ENCODE assay signal across 15 cellular contexts in the genomic region with DNA sequence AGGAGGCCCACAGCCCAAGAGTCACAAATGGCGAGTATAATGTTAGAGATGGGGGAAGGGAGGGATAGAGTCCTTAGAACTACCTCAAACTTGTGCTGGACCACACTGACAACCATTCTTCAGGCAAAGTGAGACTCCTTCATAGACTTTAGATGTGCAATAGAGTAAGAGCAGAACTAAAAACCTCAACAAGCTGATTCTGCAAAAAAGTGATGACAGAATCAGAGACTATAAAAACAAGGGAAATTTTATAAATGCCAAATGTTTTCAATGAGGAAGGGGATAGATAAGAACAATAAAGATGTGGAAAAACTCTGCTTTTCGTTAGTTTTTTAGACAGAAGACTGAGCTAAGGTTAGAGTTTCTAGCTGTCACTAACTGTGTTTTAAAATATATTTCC. TPM values are rescaled to one million over a fixed set of nuclear protein-coding genes. Genes with fewer than 3 reads are reported as not detected.
DNase-seq lines count a peak whose midpoint lies in the region; ATAC-seq and TF ChIP-seq lines count a peak whose summit lies in the region.
"Had no signal": no experiment of that assay in that cellular context is flagged by ENCODE, and none has a peak within 500 bp of the region (broad histone marks: within the 10 kb centered on the region; RNA-seq: fewer than 3 reads in every experiment).

No MANE protein-coding gene starts in this region.

- H3K9me3 Mint-ChIP-seq in HFFc6 (no peaks in the 10 kb centered on the region), activated B cell treated with CpG ODN at 0.5 μM for 24 hours (no peaks in the 10 kb centered on the region), memory B cell (no peaks in the 10 kb centered on the region)
- no peaks in the 10 kb centered on the region for H3K9me3 Mint-ChIP-seq in stimulated activated naive B cell treated with anti-CD40 and anti-IgM and Interleukin-4, amounts not matched to agents 10 μg/mL and 1 μg/mL and 100 μg/mL, for 72 hours
- H3K9me3 Mint-ChIP-seq: CD14-positive monocyte; CD4-positive, alpha-beta memory T cell; GM23338 had no signal

- H3K27ac Mint-ChIP-seq in HFFc6 (peak overlapping the region; percentile 68), activated B cell treated with CpG ODN at 0.5 μM for 24 hours (peak overlapping the region; percentile 56), memory B cell (peak overlapping the region; percentile 59)
- H3K27ac Mint-ChIP-seq in stimulated activated naive B cell treated with anti-CD40 and anti-IgM and Interleukin-4, amounts not matched to agents 10 μg/mL and 1 μg/mL and 100 μg/mL, for 72 hours, result peak overlapping the region; percentile 16
- H3K27ac Mint-ChIP-seq: CD14-positive monocyte, GM23338 had no signal

- no peak for DNase-seq in HFFc6
- no peak for DNase-seq in activated B cell treated with CpG ODN at 0.5 μM for 24 hours
- no peak for DNase-seq in memory B cell (ENCODE audit: low spot score in 2 of 2)
- DNase-seq in stimulated activated naive B cell treated with anti-CD40 and anti-IgM and Interleukin-4, amounts not matched to agents 10 μg/mL and 1 μg/mL and 100 μg/mL, for 72 hours, result no peak
- no peak for DNase-seq in posterior vena cava (ENCODE audit: low spot score)
- DNase-seq: AML-193; CD4-positive, alpha-beta memory T cell; DMS79 treated with DMSO at 0.1 percent for 48 hours; GF-D8; HCEC 1CT; KBM-7 had no signal

- H3K27me3 Mint-ChIP-seq in HFFc6 (ENCODE audit: insufficient read depth) (no peaks in the 10 kb centered on the region), activated B cell treated with CpG ODN at 0.5 μM for 24 hours (no peaks in the 10 kb centered on the region), memory B cell (no peaks in the 10 kb centered on the region)
- H3K27me3 Mint-ChIP-seq in stimulated activated naive B cell treated with anti-CD40 and anti-IgM and Interleukin-4, amounts not matched to agents 10 μg/mL and 1 μg/mL and 100 μg/mL, for 72 hours, result no peaks in the 10 kb centered on the region
- H3K27me3 Mint-ChIP-seq: CD4-positive, alpha-beta memory T cell had no signal

- ATAC-seq in activated B cell treated with CpG ODN at 0.5 μM for 24 hours (ENCODE audit: low read depth) (no peak), memory B cell (ENCODE audit: low read depth) (no peak), HG03442 (IDR thresholded peaks at IDR 0.05; ENCODE audit: unreplicated experiment) (no peak), HG03159 (IDR thresholded peaks at IDR 0.05; ENCODE audit: unreplicated experiment) (no peak)
- ATAC-seq in stimulated activated naive B cell treated with anti-CD40 and anti-IgM and Interleukin-4, amounts not matched to agents 10 μg/mL and 1 μg/mL and 100 μg/mL, for 72 hours (replicated peaks), result no peak
- ATAC-seq: GM23338 had no signal

- POLR2A ChIA-PET in activated B cell treated with CpG ODN at 0.5 μM for 24 hours (lab: Charles Lee), result no interaction called here

- intact Hi-C loops in activated B cell treated with CpG ODN at 0.5 μM for 24 hours (cut with micrococcal nuclease), result loop anchor here (1.0 to 5.0 kb wide), 2 partner anchors 13 to 39 kb away; no protein-coding TSS in a partner anchor
- intact Hi-C loops in posterior vena cava (cut with DNase I), result no loop called here

- H3K4me1 Mint-ChIP-seq in HFFc6 (ENCODE audit: low read depth) (peaks cover 38% of the 10 kb centered on the region), activated B cell treated with CpG ODN at 0.5 μM for 24 hours (peaks cover 6% of the 10 kb centered on the region), memory B cell (peaks cover 12% of the 10 kb centered on the region)
- peaks cover 5 to 21% of the 10 kb centered on the region in 2 donors for H3K4me1 Mint-ChIP-seq in stimulated activated naive B cell treated with anti-CD40 and anti-IgM and Interleukin-4, amounts not matched to agents 10 μg/mL and 1 μg/mL and 100 μg/mL, for 72 hours
- H3K4me1 Mint-ChIP-seq: CD14-positive monocyte, GM23338 had no signal

- H3K36me3 Mint-ChIP-seq in HFFc6 (ENCODE audit: low read depth), result peaks cover 32% of the 10 kb centered on the region
- peaks cover 82% of the 10 kb centered on the region for H3K36me3 Mint-ChIP-seq in activated B cell treated with CpG ODN at 0.5 μM for 24 hours (ENCODE audit: low read depth)
- H3K36me3 Mint-ChIP-seq in memory B cell, result peaks cover 48% of the 10 kb centered on the region
- peaks cover 35 to 51% of the 10 kb centered on the region in 2 donors for H3K36me3 Mint-ChIP-seq in stimulated activated naive B cell treated with anti-CD40 and anti-IgM and Interleukin-4, amounts not matched to agents 10 μg/mL and 1 μg/mL and 100 μg/mL, for 72 hours

- TF ChIP-seq CTCF in HFFc6 (IDR thresholded peaks at IDR 0.05) (no peak), activated B cell treated with CpG ODN at 0.5 μM for 24 hours (IDR thresholded peaks at IDR 0.05) (no peak)

- no peak overlapping the region for H3K4me3 Mint-ChIP-seq in HFFc6
- no peak overlapping the region for H3K4me3 Mint-ChIP-seq in activated B cell treated with CpG ODN at 0.5 μM for 24 hours
- no peak overlapping the region for H3K4me3 Mint-ChIP-seq in memory B cell
- no peak overlapping the region for H3K4me3 Mint-ChIP-seq in stimulated activated naive B cell treated with anti-CD40 and anti-IgM and Interleukin-4, amounts not matched to agents 10 μg/mL and 1 μg/mL and 100 μg/mL, for 72 hours
- H3K4me3 Mint-ChIP-seq: CD14-positive monocyte; CD4-positive, alpha-beta memory T cell; GM23338 had no signal

- CTCF ChIA-PET in activated B cell treated with CpG ODN at 0.5 μM for 24 hours (lab: Charles Lee), result interaction anchor here (0.9 to 1.3 kb wide), 2 partner anchors 16 to 95 kb away, joined by 4 to 5 read pairs; no protein-coding TSS in a partner anchor

RNA-seq across cellular contexts. Expression of a gene that starts 17.7 kb away (rescaled TPM):
- total RNA-seq in HFFc6 (2021; fragmentation: NEBNext Ultra II Directional; extraction: Animal tissue kit (Norgen Biotek cat#: 25700)), result 10 to 100 TPM; 13.4 to 17.6 (median 16.6) TPM
- total RNA-seq in activated B cell treated with CpG ODN at 0.5 μM for 24 hours (121 and 127 TPM in 2 replicates), posterior vena cava (10 to 100 TPM; 10.5 to 13.8 TPM)

RNA-seq across cellular contexts. Expression of a gene that starts 18.1 kb away (rescaled TPM):
- 10 to 100 TPM in 5 of 6 experiments, 1 to 10 TPM in 1; 9.8 to 16.5 (median 13.1) TPM for total RNA-seq in HFFc6 (2021; fragmentation: NEBNext Ultra II Directional; extraction: Animal tissue kit (Norgen Biotek cat#: 25700))
- total RNA-seq in activated B cell treated with CpG ODN at 0.5 μM for 24 hours (141 and 163 TPM in 2 replicates), posterior vena cava (1 to 10 TPM; 3.1 to 3.5 TPM)

Comparison
In these comparisons a context has a peak if more than half of its experiments do, and no peak if none do; other contexts are left out.
1. H3K27ac Mint-ChIP-seq: peak in every context shown above with its lines; median percentile 68 in HFFc6; 59 in memory B cell; 56 in activated B cell treated with CpG ODN at 0.5 μM for 24 hours; 16 in stimulated activated naive B cell treated with anti-CD40 and anti-IgM and Interleukin-4, amounts not matched to agents 10 μg/mL and 1 μg/mL and 100 μg/mL, for 72 hours.